8 cellular contexts compared by ENCODE assay signal in the genomic region with DNA sequence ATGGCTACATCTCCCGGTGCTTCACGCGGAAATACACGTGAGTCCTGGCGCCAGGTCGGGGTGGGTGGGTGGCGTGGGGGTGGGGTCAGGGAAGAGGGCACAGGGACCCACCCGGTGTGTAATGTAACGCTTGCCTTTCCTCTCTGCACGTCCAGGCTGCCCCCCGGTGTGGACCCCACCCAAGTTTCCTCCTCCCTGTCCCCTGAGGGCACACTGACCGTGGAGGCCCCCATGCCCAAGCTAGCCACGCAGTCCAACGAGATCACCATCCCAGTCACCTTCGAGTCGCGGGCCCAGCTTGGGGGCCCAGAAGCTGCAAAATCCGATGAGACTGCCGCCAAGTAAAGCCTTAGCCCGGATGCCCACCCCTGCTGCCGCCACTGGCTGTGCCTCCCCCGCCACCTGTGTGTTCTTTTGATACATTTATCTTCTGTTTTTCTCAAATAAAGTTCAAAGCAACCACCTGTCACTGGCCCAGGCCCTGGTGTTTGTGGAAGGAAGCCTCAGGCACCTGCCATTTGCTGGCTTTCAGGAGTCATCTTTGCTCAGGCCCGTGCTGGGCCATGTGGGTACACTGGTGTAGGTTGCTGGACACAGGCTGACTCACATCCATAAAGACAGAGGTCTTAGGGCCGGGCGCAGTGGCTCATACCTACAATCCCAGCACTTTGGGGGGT. TPM values are rescaled to one million over a fixed set of nuclear protein-coding genes. Genes with fewer than 3 reads are reported as not detected.
A peak's percentile ranks its signal among the peaks of the same experiment; 100 is the strongest.
DNase-seq lines count a peak whose midpoint lies in the region; ATAC-seq and TF ChIP-seq lines count a peak whose summit lies in the region.

No MANE protein-coding gene starts in this region.

- H3K27ac Mint-ChIP-seq in activated naive CD8-positive, alpha-beta T cell treated with anti-CD3 and anti-CD28 coated beads, Interleukin-2, amount 50 U/mL, for 24 hours, result peak overlapping the region; percentile 88

- H3K36me3 ChIP-seq in suprapubic skin, result no peaks in the 10 kb centered on the region

- TF ChIP-seq EP300 in suprapubic skin (IDR thresholded peaks at IDR 0.05), result no peak

- 16% methylated on average over 19 of the region's 25 CpGs for WGBS in suprapubic skin

- H3K9me3 Mint-ChIP-seq in activated naive CD8-positive, alpha-beta T cell treated with anti-CD3 and anti-CD28 coated beads, Interleukin-2, amount 50 U/mL, for 24 hours, result no peaks in the 10 kb centered on the region

- peak overlapping the region; percentile 81 for H3K4me3 Mint-ChIP-seq in activated naive CD8-positive, alpha-beta T cell treated with anti-CD3 and anti-CD28 coated beads, Interleukin-2, amount 50 U/mL, for 24 hours

- TF ChIP-seq POLR2A in suprapubic skin (IDR thresholded peaks at IDR 0.05), result no peak

- no peaks in the 10 kb centered on the region for H3K9me3 ChIP-seq in suprapubic skin

- H3K27me3 Mint-ChIP-seq in activated naive CD8-positive, alpha-beta T cell treated with anti-CD3 and anti-CD28 coated beads, Interleukin-2, amount 50 U/mL, for 24 hours, result peaks cover 4% of the 10 kb centered on the region

- H3K36me3 Mint-ChIP-seq in activated naive CD8-positive, alpha-beta T cell treated with anti-CD3 and anti-CD28 coated beads, Interleukin-2, amount 50 U/mL, for 24 hours (ENCODE audit: low read depth), result no peaks in the 10 kb centered on the region

- DNase-seq in ACHN, result peak; percentile 60
- no peak for DNase-seq in activated naive CD8-positive, alpha-beta T cell treated with anti-CD3 and anti-CD28 coated beads, Interleukin-2, amount 50 U/mL, for 24 hours
- DNase-seq in suprapubic skin (ENCODE audit: low spot score in 2 of 2), result no peak
- DNase-seq in AG20443 (ENCODE audit: low spot score), result no peak
- no peak for DNase-seq in effector CD4-positive, alpha-beta T cell
- DNase-seq in Ammon's horn (ENCODE audit: low spot score), result no peak

- H3K4me1 ChIP-seq in suprapubic skin, result peaks cover 58% of the 10 kb centered on the region

- in situ Hi-C loops in ACHN (cut with HindIII; ENCODE audit: low pct_ligation_motif_present, low pct_unique_long_range_greater_than_20kb, low sequenced_read_pairs), result no loop called here

- ATAC-seq in HG02840 (IDR thresholded peaks at IDR 0.05; ENCODE audit: low FRiP score, unreplicated experiment), result peak; percentile 9
- ATAC-seq in activated naive CD8-positive, alpha-beta T cell treated with anti-CD3 and anti-CD28 coated beads, Interleukin-2, amount 50 U/mL, for 24 hours, result peak; percentile 16

- peaks cover 17% of the 10 kb centered on the region for H3K4me1 Mint-ChIP-seq in activated naive CD8-positive, alpha-beta T cell treated with anti-CD3 and anti-CD28 coated beads, Interleukin-2, amount 50 U/mL, for 24 hours

- TF ChIP-seq CTCF in suprapubic skin (IDR thresholded peaks at IDR 0.05), result no peak

- H3K27me3 ChIP-seq in layer of hippocampus (ENCODE audit: control insufficient read depth, insufficient read depth, low read length), result no peaks in the 10 kb centered on the region
- H3K27me3 ChIP-seq in suprapubic skin, result no peaks in the 10 kb centered on the region

- H3K27ac ChIP-seq in layer of hippocampus (ENCODE audit: low read depth, low read length) (peak overlapping the region; percentile 100), suprapubic skin (peak overlapping the region; percentile 93)

- H3K4me3 ChIP-seq in suprapubic skin, result peak overlapping the region; percentile 89

RNA-seq across cellular contexts. Expression of a gene that starts 1.5 kb away (rescaled TPM):
- 1,000 to 10,000 TPM in 3 of 4 donors, 100 to 1,000 TPM in 1; 981 to 2,288 (median 2,045) TPM for total RNA-seq in suprapubic skin

RNA-seq across cellular contexts. Expression of a gene that starts 54.8 kb away (rescaled TPM):
- 10 to 100 TPM; 47.4 to 67.6 (median 65.8) TPM for total RNA-seq in suprapubic skin
